In the genomic region with DNA sequence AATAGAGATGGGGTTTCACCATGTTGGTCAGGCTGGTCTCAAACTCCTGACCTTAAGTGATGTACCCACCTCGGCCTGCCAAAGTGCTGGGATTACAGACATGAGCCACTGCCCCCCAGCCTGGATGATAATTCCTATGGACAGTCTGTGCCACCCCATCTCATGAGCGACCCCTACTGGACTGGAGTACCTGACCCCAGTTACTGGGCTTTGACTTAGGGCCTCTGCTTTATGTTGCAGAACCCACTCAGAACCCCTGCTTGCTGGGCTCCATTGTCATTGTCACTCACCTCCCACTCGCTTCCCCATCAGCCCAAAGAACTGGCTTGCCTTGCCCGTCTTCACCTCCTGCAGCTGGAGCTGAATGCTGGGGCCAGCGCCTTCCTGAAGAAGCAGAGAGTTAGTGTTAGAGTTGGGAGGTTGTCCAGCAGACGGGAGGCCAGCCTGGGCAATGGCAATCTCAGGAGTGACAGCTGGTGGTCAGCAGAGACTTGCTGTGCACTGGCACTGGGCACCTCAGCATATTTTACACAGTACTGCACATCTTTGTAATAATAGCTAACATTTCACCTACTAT, we compare ENCODE assay signal across 11 cellular contexts. TPM values are rescaled to one million over a fixed set of nuclear protein-coding genes. Genes with fewer than 3 reads are reported as not detected.
A peak's percentile ranks its signal among the peaks of the same experiment; 100 is the strongest.
DNase-seq lines count a peak whose midpoint lies in the region; ATAC-seq and TF ChIP-seq lines count a peak whose summit lies in the region.
"Had no signal": no experiment of that assay in that cellular context is flagged by ENCODE, and none has a peak within 500 bp of the region (broad histone marks: within the 10 kb centered on the region; RNA-seq: fewer than 3 reads in every experiment).

No MANE protein-coding gene starts in this region.

- no peak overlapping the region for H3K4me3 Mint-ChIP-seq in CD8-positive, alpha-beta T cell
- H3K4me3 Mint-ChIP-seq in WTC11 = no peak overlapping the region
- H3K4me3 Mint-ChIP-seq in T-helper 2 cell treated with Interferon-gamma antibody and Interleukin-4, amounts not matched to agents 5 μg/mL and 100 μg/mL, for 36 hours = no peak overlapping the region
- H3K4me3 Mint-ChIP-seq: central memory CD8-positive, alpha-beta T cell; T-helper 1 cell treated with Interleukin-12 subunit alpha and Interleukin-12 subunit beta and Interleukin-4 antibody, amounts not matched to agents 30 μg/mL and 1 μg/mL, for 36 hours had no signal

- CTCF ChIA-PET in CD8-positive, alpha-beta T cell (lab: Charles Lee) = interaction anchor here (0.6 to 1.0 kb wide), 6 partner anchors 10 to 590 kb away, joined by 3 read pairs; no protein-coding TSS in a partner anchor
- CTCF ChIA-PET in WTC11 (lab: Charles Lee) = interaction anchor here (0.8 to 1.1 kb wide), 2 partner anchors 16 to 28 kb away, joined by 3 read pairs; no protein-coding TSS in a partner anchor

- no peak for DNase-seq in CD8-positive, alpha-beta T cell
- peak; percentile 11 to 81 for DNase-seq in HAP-1 (ENCODE audit: low spot score in 2 of 2)
- DNase-seq in WTC11 (ENCODE audit: low spot score) = peak; percentile 72
- no peak for DNase-seq in kidney epithelial cell (ENCODE audit: low read depth)
- no peak for DNase-seq in T-helper 2 cell treated with Interferon-gamma antibody and Interleukin-4, amounts not matched to agents 5 μg/mL and 100 μg/mL, for 36 hours (ENCODE audit: low spot score)
- DNase-seq in SK-N-DZ (ENCODE audit: low spot score) = no peak
- DNase-seq in left lobe of liver (ENCODE audit: low spot score) = no peak
- DNase-seq in NK-92 treated with Interleukin-12 subunit alpha and Interleukin-12 subunit beta, amount 100 ng/mL, for 24 hours (lab: John Stamatoyannopoulos, UW) = no peak

- H3K9me3 ChIP-seq in CD8-positive, alpha-beta T cell (ENCODE audit: low read length) = no peaks in the 10 kb centered on the region
- H3K9me3 ChIP-seq in HAP-1 = no peaks in the 10 kb centered on the region

- H3K36me3 Mint-ChIP-seq in CD8-positive, alpha-beta T cell = peaks cover 23% of the 10 kb centered on the region
- H3K36me3 Mint-ChIP-seq in WTC11 = peaks cover 21% of the 10 kb centered on the region
- H3K36me3 Mint-ChIP-seq in T-helper 2 cell treated with Interferon-gamma antibody and Interleukin-4, amounts not matched to agents 5 μg/mL and 100 μg/mL, for 36 hours (ENCODE audit: low read depth) = peaks cover 8% of the 10 kb centered on the region

- ATAC-seq in CD8-positive, alpha-beta T cell = no peak
- ATAC-seq in WTC11 (peak; percentile 68), left lobe of liver (no peak)

- H3K9me3 Mint-ChIP-seq in CD8-positive, alpha-beta T cell = no peaks in the 10 kb centered on the region
- no peaks in the 10 kb centered on the region for H3K9me3 Mint-ChIP-seq in WTC11
- no peaks in the 10 kb centered on the region for H3K9me3 Mint-ChIP-seq in T-helper 2 cell treated with Interferon-gamma antibody and Interleukin-4, amounts not matched to agents 5 μg/mL and 100 μg/mL, for 36 hours
- H3K9me3 Mint-ChIP-seq: central memory CD8-positive, alpha-beta T cell; T-helper 1 cell treated with Interleukin-12 subunit alpha and Interleukin-12 subunit beta and Interleukin-4 antibody, amounts not matched to agents 30 μg/mL and 1 μg/mL, for 36 hours had no signal

- peak overlapping the region; percentile 22 for H3K27ac Mint-ChIP-seq in CD8-positive, alpha-beta T cell
- H3K27ac Mint-ChIP-seq in WTC11 = no peak overlapping the region
- H3K27ac Mint-ChIP-seq in T-helper 2 cell treated with Interferon-gamma antibody and Interleukin-4, amounts not matched to agents 5 μg/mL and 100 μg/mL, for 36 hours = no peak overlapping the region

- TF ChIP-seq CTCF in CD8-positive, alpha-beta T cell (IDR thresholded peaks at IDR 0.05) = no peak
- TF ChIP-seq CTCF in WTC11 (IDR thresholded peaks at IDR 0.05) (peak; percentile 35; the same call in 1 of the 2 replicates), kidney epithelial cell (IDR thresholded peaks at IDR 0.05; ENCODE audit: insufficient read depth, low read length, poor library complexity, severe bottlenecking) (peak; percentile 47)

- H3K27me3 ChIP-seq in CD8-positive, alpha-beta T cell (ENCODE audit: insufficient read depth, low read length) = no peaks in the 10 kb centered on the region
- H3K27me3 ChIP-seq in HAP-1 (ENCODE audit: low read depth) (no peaks in the 10 kb centered on the region), kidney epithelial cell (ENCODE audit: control insufficient read depth, insufficient read depth, low read length) (no peaks in the 10 kb centered on the region)

- intact Hi-C loops in CD8-positive, alpha-beta T cell (cut with DNase I, micrococcal nuclease) = no loop called here

- POLR2A ChIA-PET in CD8-positive, alpha-beta T cell (lab: Charles Lee) = no interaction called here
- POLR2A ChIA-PET in WTC11 (lab: Charles Lee) = no interaction called here

- H3K4me1 ChIP-seq in CD8-positive, alpha-beta T cell (ENCODE audit: insufficient read depth, low read length) = no peaks in the 10 kb centered on the region
- no peaks in the 10 kb centered on the region for H3K4me1 ChIP-seq in HAP-1

- no peak overlapping the region for H3K4me3 ChIP-seq in CD8-positive, alpha-beta T cell (ENCODE audit: low read depth, low read length)
- no peak overlapping the region for H3K4me3 ChIP-seq in HAP-1
- H3K4me3 ChIP-seq in kidney epithelial cell (ENCODE audit: low read depth, low read length) = no peak overlapping the region

- peaks cover 8% of the 10 kb centered on the region for H3K4me1 Mint-ChIP-seq in CD8-positive, alpha-beta T cell (ENCODE audit: low read depth)
- H3K4me1 Mint-ChIP-seq in WTC11 = peaks cover 8% of the 10 kb centered on the region
- peaks cover 12% of the 10 kb centered on the region for H3K4me1 Mint-ChIP-seq in T-helper 2 cell treated with Interferon-gamma antibody and Interleukin-4, amounts not matched to agents 5 μg/mL and 100 μg/mL, for 36 hours (ENCODE audit: low read depth)

- in situ Hi-C loops in HAP-1 (cut with MboI; ENCODE audit: low sequenced_read_pairs) = loop anchor here (10.0 kb wide), 1 partner anchor 139 kb away; the partner anchor contains the start of gene SLC35B1

- no peaks in the 10 kb centered on the region for H3K36me3 ChIP-seq in CD8-positive, alpha-beta T cell (ENCODE audit: insufficient read depth, low read length)
- H3K36me3 ChIP-seq in HAP-1 (replicated peaks) = no peaks in the 10 kb centered on the region
- H3K36me3 ChIP-seq in kidney epithelial cell (ENCODE audit: control insufficient read depth, insufficient read depth, low read length) = no peaks in the 10 kb centered on the region

- no peak overlapping the region for H3K27ac ChIP-seq in CD8-positive, alpha-beta T cell (ENCODE audit: low read depth, low read length)

- no peaks in the 10 kb centered on the region for H3K27me3 Mint-ChIP-seq in CD8-positive, alpha-beta T cell (ENCODE audit: low read depth)
- no peaks in the 10 kb centered on the region for H3K27me3 Mint-ChIP-seq in WTC11 (ENCODE audit: low read depth)
- H3K27me3 Mint-ChIP-seq in T-helper 2 cell treated with Interferon-gamma antibody and Interleukin-4, amounts not matched to agents 5 μg/mL and 100 μg/mL, for 36 hours (ENCODE audit: low read depth) = no peaks in the 10 kb centered on the region
- H3K27me3 Mint-ChIP-seq: central memory CD8-positive, alpha-beta T cell had no signal

TF ChIP-seq in WTC11, 78 proteins besides CTCF, POLR2A, EP300 and RAD21:
- TF ChIP-seq HMGXB4 (CRISPR knock-in tag; IDR thresholded peaks at IDR 0.05) = no peak
- no peak for TF ChIP-seq EMX1 (CRISPR knock-in tag; IDR thresholded peaks at IDR 0.05)
- no peak for TF ChIP-seq ZNF232 (CRISPR knock-in tag; IDR thresholded peaks at IDR 0.05)
- TF ChIP-seq, protein P1, sequence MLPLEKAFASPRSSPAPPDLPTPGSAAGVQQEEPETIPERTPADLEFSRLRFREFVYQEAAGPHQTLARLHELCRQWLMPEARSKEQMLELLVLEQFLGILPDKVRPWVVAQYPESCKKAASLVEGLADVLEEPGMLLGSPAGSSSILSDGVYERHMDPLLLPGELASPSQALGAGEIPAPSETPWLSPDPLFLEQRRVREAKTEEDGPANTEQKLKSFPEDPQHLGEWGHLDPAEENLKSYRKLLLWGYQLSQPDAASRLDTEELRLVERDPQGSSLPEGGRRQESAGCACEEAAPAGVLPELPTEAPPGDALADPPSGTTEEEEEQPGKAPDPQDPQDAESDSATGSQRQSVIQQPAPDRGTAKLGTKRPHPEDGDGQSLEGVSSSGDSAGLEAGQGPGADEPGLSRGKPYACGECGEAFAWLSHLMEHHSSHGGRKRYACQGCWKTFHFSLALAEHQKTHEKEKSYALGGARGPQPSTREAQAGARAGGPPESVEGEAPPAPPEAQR (CRISPR knock-in tag; IDR thresholded peaks at IDR 0.05) = no peak
- TF ChIP-seq ZNF121 (CRISPR knock-in tag; IDR thresholded peaks at IDR 0.05) = no peak
- TF ChIP-seq ZNF317 (CRISPR knock-in tag; IDR thresholded peaks at IDR 0.05; ENCODE audit: borderline replicate concordance, low read depth) = no peak
- no peak for TF ChIP-seq JAZF1 (CRISPR knock-in tag; IDR thresholded peaks at IDR 0.05)
- TF ChIP-seq GTF2I (CRISPR knock-in tag; conservative IDR thresholded peaks at IDR 0.05) = no peak
- TF ChIP-seq GABPB1 (CRISPR knock-in tag; IDR thresholded peaks at IDR 0.05) = no peak

RNA-seq across cellular contexts. Expression of gene TAC4, which starts 4.0 kb away (rescaled TPM):
- not detected for total RNA-seq in CD8-positive, alpha-beta T cell
- total RNA-seq in WTC11 (2021) = not detected in 3 replicates
- total RNA-seq in kidney epithelial cell = not detected in 2 replicates
- polyA plus RNA-seq in SK-N-DZ (2014; cell fraction: cytosol; rRNA removed) = not detected in 2 replicates
- not detected in 2 replicates for polyA plus RNA-seq in SK-N-DZ (2014; cell fraction: nucleus; rRNA removed)
- not detected for total RNA-seq in left lobe of liver
- total RNA-seq: mononuclear cell had no signal

RNA-seq across cellular contexts. Expression of gene KAT7, which starts 55.4 kb away (rescaled TPM):
- total RNA-seq in CD8-positive, alpha-beta T cell = 100 to 1,000 TPM; 170 to 189 TPM
- total RNA-seq in WTC11 (2021) (165 to 199 TPM (median 171 TPM) in 3 replicates), kidney epithelial cell (30.5 TPM in 2 replicates), left lobe of liver (14.4 TPM)
- polyA plus RNA-seq in SK-N-DZ (2014; cell fraction: cytosol; rRNA removed) = 30.9 and 32.5 TPM in 2 replicates
- 21.1 and 30.8 TPM in 2 replicates for polyA plus RNA-seq in SK-N-DZ (2014; cell fraction: nucleus; rRNA removed)

Comparison
In these comparisons a context has a peak if more than half of its experiments do, and no peak if none do; other contexts are left out.
1. DNase-seq: peak in HAP-1 (2 of 2) and WTC11 (single experiment); none in CD8-positive, alpha-beta T cell (0 of 7), kidney epithelial cell (single experiment), T-helper 2 cell treated with Interferon-gamma antibody and Interleukin-4, amounts not matched to agents 5 μg/mL and 100 μg/mL, for 36 hours (single experiment), SK-N-DZ (single experiment), left lobe of liver (single experiment) and NK-92 treated with Interleukin-12 subunit alpha and Interleukin-12 subunit beta, amount 100 ng/mL, for 24 hours (single experiment).